In genomic region chr3:127590593-127591477, GRCh38 we compare ENCODE assay signal across 8 cellular contexts. TPM values are rescaled to one million over a fixed set of nuclear protein-coding genes. Genes with fewer than 3 reads are reported as not detected.
DNase-seq lines count a peak whose midpoint lies in the region; ATAC-seq and TF ChIP-seq lines count a peak whose summit lies in the region.

Gene TPRA1 (minus strand): TSS chr3:127590733. CDS start chr3:127580146, 10,587 bp downstream.

- peak within 1 kb of the TSS; percentile 97 for H3K4me3 Mint-ChIP-seq in CD8-positive, alpha-beta T cell
- H3K4me3 Mint-ChIP-seq in activated CD4-positive, alpha-beta memory T cell treated with anti-CD3 and anti-CD28 coated beads, Interleukin-2, amount 10 ng/mL, durations not matched to agents 7 days and 5 days = peak within 1 kb of the TSS; percentile 95

- WGBS in lower leg skin, 2 donors = 0 to 1% methylated on average over 34 to 45 of the region's 72 CpGs

- H3K27ac ChIP-seq in CD8-positive, alpha-beta T cell (ENCODE audit: low read depth, low read length) = peak within 1 kb of the TSS; percentile 68

- peak; percentile 86 for ATAC-seq in CD8-positive, alpha-beta T cell
- ATAC-seq in GM19438 (IDR thresholded peaks at IDR 0.05; ENCODE audit: low read depth, unreplicated experiment) (peak; percentile 75), HG03575 (IDR thresholded peaks at IDR 0.05; ENCODE audit: extremely low read depth, insufficient number of reproducible peaks, low FRiP score, unreplicated experiment) (peak; percentile 76)

- no peaks in the 10 kb centered on the region for H3K36me3 ChIP-seq in CD8-positive, alpha-beta T cell (ENCODE audit: insufficient read depth, low read length)

- DNase-seq in CD8-positive, alpha-beta T cell = peak; percentile 46 to 84 (median 75)
- DNase-seq in NCI-H82 (lab: John Stamatoyannopoulos, UW) (peak; percentile 100), ecto neural progenitor cell (ENCODE audit: low spot score) (peak; percentile 91), lower leg skin (ENCODE audit: low spot score in 2 of 2) (peak; percentile 92 to 96)
- DNase-seq in activated CD4-positive, alpha-beta memory T cell treated with anti-CD3 and anti-CD28 coated beads, Interleukin-2, amount 10 ng/mL, durations not matched to agents 7 days and 5 days = peak; percentile 82
- peak; percentile 64 to 74 for DNase-seq in stimulated activated CD4-positive, alpha-beta T cell treated with anti-CD3 and anti-CD28 coated beads, Interleukin-4, amount 100 ng/mL, for 48 hours (ENCODE audit: low read depth in 2 of 2)

- CTCF ChIA-PET in CD8-positive, alpha-beta T cell (lab: Charles Lee) = interaction anchor here (2.8 kb wide), 1 partner anchor 15 kb away, joined by 13 read pairs; no protein-coding TSS in a partner anchor
- CTCF ChIA-PET in activated CD4-positive, alpha-beta memory T cell treated with anti-CD3 and anti-CD28 coated beads, Interleukin-2, amount 10 ng/mL, durations not matched to agents 7 days and 5 days (lab: Charles Lee) = interaction anchor here (0.9 to 1.9 kb wide), 3 partner anchors 16 to 47 kb away, joined by 3 to 7 read pairs (median 5); no protein-coding TSS in a partner anchor

- peak within 1 kb of the TSS; percentile 91 for H3K27ac Mint-ChIP-seq in CD8-positive, alpha-beta T cell
- H3K27ac Mint-ChIP-seq in activated CD4-positive, alpha-beta memory T cell treated with anti-CD3 and anti-CD28 coated beads, Interleukin-2, amount 10 ng/mL, durations not matched to agents 7 days and 5 days = peak within 1 kb of the TSS; percentile 97

- TF ChIP-seq CTCF in CD8-positive, alpha-beta T cell (IDR thresholded peaks at IDR 0.05) = no peak
- TF ChIP-seq CTCF in lower leg skin (IDR thresholded peaks at IDR 0.05) = no peak

- H3K27me3 Mint-ChIP-seq in CD8-positive, alpha-beta T cell (ENCODE audit: low read depth) = no peaks in the 10 kb centered on the region
- H3K27me3 Mint-ChIP-seq in activated CD4-positive, alpha-beta memory T cell treated with anti-CD3 and anti-CD28 coated beads, Interleukin-2, amount 10 ng/mL, durations not matched to agents 7 days and 5 days = no peaks in the 10 kb centered on the region

- H3K9me3 ChIP-seq in CD8-positive, alpha-beta T cell (ENCODE audit: low read length) = no peaks in the 10 kb centered on the region

- peak within 1 kb of the TSS; percentile 81 for H3K4me3 ChIP-seq in CD8-positive, alpha-beta T cell (ENCODE audit: low read depth, low read length)
- peak within 1 kb of the TSS; percentile 87 for H3K4me3 ChIP-seq in lower leg skin (ENCODE audit: low read depth, poor library complexity, severe bottlenecking)

- peaks cover 35% of the 10 kb centered on the region for H3K4me1 Mint-ChIP-seq in CD8-positive, alpha-beta T cell (ENCODE audit: low read depth)
- H3K4me1 Mint-ChIP-seq in activated CD4-positive, alpha-beta memory T cell treated with anti-CD3 and anti-CD28 coated beads, Interleukin-2, amount 10 ng/mL, durations not matched to agents 7 days and 5 days = peaks cover 31% of the 10 kb centered on the region

- H3K4me1 ChIP-seq in CD8-positive, alpha-beta T cell (ENCODE audit: insufficient read depth, low read length) = peaks cover 20% of the 10 kb centered on the region

- TF ChIP-seq POLR2A in lower leg skin (IDR thresholded peaks at IDR 0.05) = no peak

- intact Hi-C loops in CD8-positive, alpha-beta T cell (cut with DNase I, micrococcal nuclease) = loop anchor here (1.0 to 10.0 kb wide), 12 partner anchors 7 to 1676 kb away; partner anchors contain the start of genes CHCHD6 (in 2 of the 2), PLXNA1 (in 2 of the 2), SEC61A1 (in 2 of the 2) and ABTB1 (in 1 of the 2)
- intact Hi-C loops in lower leg skin (cut with DNase I; ENCODE audit: low total_unique reads) = no loop called here

- peaks cover 4% of the 10 kb centered on the region for H3K36me3 Mint-ChIP-seq in CD8-positive, alpha-beta T cell
- no peaks in the 10 kb centered on the region for H3K36me3 Mint-ChIP-seq in activated CD4-positive, alpha-beta memory T cell treated with anti-CD3 and anti-CD28 coated beads, Interleukin-2, amount 10 ng/mL, durations not matched to agents 7 days and 5 days (ENCODE audit: low read depth)

- H3K27me3 ChIP-seq in CD8-positive, alpha-beta T cell (ENCODE audit: insufficient read depth, low read length) = no peaks in the 10 kb centered on the region

- no peaks in the 10 kb centered on the region for H3K9me3 Mint-ChIP-seq in CD8-positive, alpha-beta T cell
- H3K9me3 Mint-ChIP-seq in activated CD4-positive, alpha-beta memory T cell treated with anti-CD3 and anti-CD28 coated beads, Interleukin-2, amount 10 ng/mL, durations not matched to agents 7 days and 5 days = no peaks in the 10 kb centered on the region

- POLR2A ChIA-PET in CD8-positive, alpha-beta T cell (lab: Charles Lee) = interaction anchor here (0.6 to 2.6 kb wide), 4 partner anchors 16 to 880 kb away, joined by 3 to 11 read pairs (median 4); no protein-coding TSS in a partner anchor
- POLR2A ChIA-PET in activated CD4-positive, alpha-beta memory T cell treated with anti-CD3 and anti-CD28 coated beads, Interleukin-2, amount 10 ng/mL, durations not matched to agents 7 days and 5 days (lab: Charles Lee) = interaction anchor here (0.6 to 5.0 kb wide), 9 partner anchors 7 to 81 kb away, joined by 3 to 49 read pairs (median 4); partner anchors contain the start of gene MCM2

RNA-seq across cellular contexts. Expression of gene TPRA1, which starts in this region (rescaled TPM):
- total RNA-seq in CD8-positive, alpha-beta T cell = 1 to 10 TPM; 6.0 to 6.1 TPM
- total RNA-seq in activated CD4-positive, alpha-beta memory T cell treated with anti-CD3 and anti-CD28 coated beads, Interleukin-2, amount 10 ng/mL, durations not matched to agents 7 days and 5 days = 10 to 100 TPM; 22.6 to 23.3 TPM
- total RNA-seq in lower leg skin = 10 to 100 TPM; 57.3 to 87.5 (median 82.4) TPM

Comparison
In these comparisons a context has a peak if more than half of its experiments do, and no peak if none do; other contexts are left out.
1. Peak in every context shown above with its lines: DNase-seq, ATAC-seq, H3K4me3 ChIP-seq and H3K27ac ChIP-seq.